8 cellular contexts compared by ENCODE assay signal in genomic region chr5:42756630-42757601, GRCh38. TPM values are rescaled to one million over a fixed set of nuclear protein-coding genes. Genes with fewer than 3 reads are reported as not detected.
DNase-seq lines count a peak whose midpoint lies in the region; ATAC-seq and TF ChIP-seq lines count a peak whose summit lies in the region.

TSS of gene CCDC152 (plus strand) at chr5:42756818. CDS start at chr5:42759122, 2,304 bp downstream.

- H3K27me3 ChIP-seq in ectodermal cell (ENCODE audit: control insufficient read depth, insufficient read depth, low read length, poor library complexity, severe bottlenecking) (no peaks in the 10 kb centered on the region), colonic mucosa (peaks cover 5% of the 10 kb centered on the region)

- intact Hi-C loops in activated CD4-positive, alpha-beta T cell treated with anti-CD3 and anti-CD28 coated beads, Interleukin-2, amount 10 ng/mL, durations not matched to agents 24 days and 14 days (cut with micrococcal nuclease), result no loop called here
- intact Hi-C loops in colonic mucosa (cut with DNase I), result no loop called here

- TF ChIP-seq CTCF in colonic mucosa (IDR thresholded peaks at IDR 0.05), result no peak

- H3K4me1 Mint-ChIP-seq in activated CD4-positive, alpha-beta T cell treated with anti-CD3 and anti-CD28 coated beads, Interleukin-2, amount 10 ng/mL, durations not matched to agents 24 days and 14 days, result peaks cover 6% of the 10 kb centered on the region
- peaks cover 9 to 19% of the 10 kb centered on the region in 2 donors for H3K4me1 Mint-ChIP-seq in stimulated activated naive B cell treated with anti-CD40 and anti-IgM and Interleukin-4, amounts not matched to agents 10 μg/mL and 1 μg/mL and 100 μg/mL, for 72 hours

- H3K9me3 ChIP-seq in ectodermal cell (ENCODE audit: control insufficient read depth, low read length) (no peaks in the 10 kb centered on the region), colonic mucosa (no peaks in the 10 kb centered on the region)

- H3K27me3 Mint-ChIP-seq in activated CD4-positive, alpha-beta T cell treated with anti-CD3 and anti-CD28 coated beads, Interleukin-2, amount 10 ng/mL, durations not matched to agents 24 days and 14 days, result peaks cover 9% of the 10 kb centered on the region
- peaks cover 0 to 7% of the 10 kb centered on the region in 2 donors for H3K27me3 Mint-ChIP-seq in stimulated activated naive B cell treated with anti-CD40 and anti-IgM and Interleukin-4, amounts not matched to agents 10 μg/mL and 1 μg/mL and 100 μg/mL, for 72 hours

- H3K27ac ChIP-seq in ectodermal cell (ENCODE audit: insufficient read depth, low read depth, low read length, poor library complexity, severe bottlenecking) (no peak within 1 kb of the TSS), colonic mucosa (no peak within 1 kb of the TSS)

- ATAC-seq in HG03354 (IDR thresholded peaks at IDR 0.05; ENCODE audit: poor library complexity, severe bottlenecking, unreplicated experiment), result peak; percentile 98
- ATAC-seq in stimulated activated naive B cell treated with anti-CD40 and anti-IgM and Interleukin-4, amounts not matched to agents 10 μg/mL and 1 μg/mL and 100 μg/mL, for 72 hours (replicated peaks), result peak; percentile 93 to 95

- H3K4me1 ChIP-seq in ectodermal cell (ENCODE audit: control insufficient read depth, insufficient read depth, low read length) (no peaks in the 10 kb centered on the region), colonic mucosa (no peaks in the 10 kb centered on the region)

- peak; percentile 49 for TF ChIP-seq POLR2A in GM19099 (IDR thresholded peaks at IDR 0.05; ENCODE audit: extremely low read depth, insufficient read length, low read depth)

- H3K9me3 Mint-ChIP-seq in activated CD4-positive, alpha-beta T cell treated with anti-CD3 and anti-CD28 coated beads, Interleukin-2, amount 10 ng/mL, durations not matched to agents 24 days and 14 days, result no peaks in the 10 kb centered on the region
- H3K9me3 Mint-ChIP-seq in stimulated activated naive B cell treated with anti-CD40 and anti-IgM and Interleukin-4, amounts not matched to agents 10 μg/mL and 1 μg/mL and 100 μg/mL, for 72 hours, result no peaks in the 10 kb centered on the region

- peak; percentile 83 for DNase-seq in activated CD4-positive, alpha-beta T cell treated with anti-CD3 and anti-CD28 coated beads, Interleukin-2, amount 10 ng/mL, durations not matched to agents 24 days and 14 days
- peak; percentile 55 for DNase-seq in myocyte (ENCODE audit: low read depth)
- peak; percentile 38 for DNase-seq in stimulated activated naive B cell treated with anti-CD40 and anti-IgM and Interleukin-4, amounts not matched to agents 10 μg/mL and 1 μg/mL and 100 μg/mL, for 72 hours
- no peak for DNase-seq in colonic mucosa
- no peak for DNase-seq in NCI-H1694 (lab: John Stamatoyannopoulos, UW)

- H3K36me3 Mint-ChIP-seq in activated CD4-positive, alpha-beta T cell treated with anti-CD3 and anti-CD28 coated beads, Interleukin-2, amount 10 ng/mL, durations not matched to agents 24 days and 14 days (ENCODE audit: low read depth), result peaks cover 2% of the 10 kb centered on the region
- peaks cover 2 to 4% of the 10 kb centered on the region in 2 donors for H3K36me3 Mint-ChIP-seq in stimulated activated naive B cell treated with anti-CD40 and anti-IgM and Interleukin-4, amounts not matched to agents 10 μg/mL and 1 μg/mL and 100 μg/mL, for 72 hours

- peak within 1 kb of the TSS; percentile 27 for H3K27ac Mint-ChIP-seq in activated CD4-positive, alpha-beta T cell treated with anti-CD3 and anti-CD28 coated beads, Interleukin-2, amount 10 ng/mL, durations not matched to agents 24 days and 14 days
- peak within 1 kb of the TSS; percentile 83 for H3K27ac Mint-ChIP-seq in stimulated activated naive B cell treated with anti-CD40 and anti-IgM and Interleukin-4, amounts not matched to agents 10 μg/mL and 1 μg/mL and 100 μg/mL, for 72 hours

- H3K4me3 ChIP-seq in ectodermal cell (ENCODE audit: insufficient read depth, low read depth, low read length), result peak within 1 kb of the TSS; percentile 41
- no peak within 1 kb of the TSS for H3K4me3 ChIP-seq in colonic mucosa

- 69 to 72% methylated on average over 35 of the region's 35 CpGs for WGBS in ectodermal cell, 2 experiments

- no peaks in the 10 kb centered on the region for H3K36me3 ChIP-seq in ectodermal cell (ENCODE audit: control insufficient read depth, insufficient read depth, low read length)
- H3K36me3 ChIP-seq in colonic mucosa, result no peaks in the 10 kb centered on the region

- H3K9ac ChIP-seq in colonic mucosa (ENCODE audit: low read depth in 2 of 2, low read length in 2 of 2), result no peak within 1 kb of the TSS

- H3K4me3 Mint-ChIP-seq in activated CD4-positive, alpha-beta T cell treated with anti-CD3 and anti-CD28 coated beads, Interleukin-2, amount 10 ng/mL, durations not matched to agents 24 days and 14 days, result peak within 1 kb of the TSS; percentile 86
- H3K4me3 Mint-ChIP-seq in stimulated activated naive B cell treated with anti-CD40 and anti-IgM and Interleukin-4, amounts not matched to agents 10 μg/mL and 1 μg/mL and 100 μg/mL, for 72 hours, result peak within 1 kb of the TSS; percentile 84 to 89

RNA-seq across cellular contexts. Expression of gene CCDC152, which starts in this region (rescaled TPM):
- total RNA-seq in activated CD4-positive, alpha-beta T cell treated with anti-CD3 and anti-CD28 coated beads, Interleukin-2, amount 10 ng/mL, durations not matched to agents 24 days and 14 days, result 6.6 and 6.9 TPM in 2 replicates
- polyA plus RNA-seq in ectodermal cell (2013, experiment 1 of 4), result 8.0 TPM
- 9.3 TPM for polyA plus RNA-seq in ectodermal cell (2013, experiment 2 of 4)
- polyA plus RNA-seq in ectodermal cell (2013, experiment 3 of 4), result 7.2 TPM
- 9.1 TPM for polyA plus RNA-seq in ectodermal cell (2013, experiment 4 of 4)
- not detected in 2 replicates for total RNA-seq in myocyte
- 0.10 TPM for polyA plus RNA-seq in myocyte (2012)
- under 1 TPM in 1 of 2 donors, not detected in 1; 0.27 TPM for total RNA-seq in colonic mucosa

Comparison
In these comparisons a context has a peak if more than half of its experiments do, and no peak if none do; other contexts are left out.
1. Peak in DNase-seq in myocyte; RNA of the gene not detected or under 1 TPM.
2. DNase-seq: peak in activated CD4-positive, alpha-beta T cell treated with anti-CD3 and anti-CD28 coated beads, Interleukin-2, amount 10 ng/mL, durations not matched to agents 24 days and 14 days (single experiment) and stimulated activated naive B cell treated with anti-CD40 and anti-IgM and Interleukin-4, amounts not matched to agents 10 μg/mL and 1 μg/mL and 100 μg/mL, for 72 hours (single experiment); none in colonic mucosa (single experiment) and NCI-H1694 (single experiment).